Comparison of ENCODE assay signal across 8 cellular contexts in the genomic region with DNA sequence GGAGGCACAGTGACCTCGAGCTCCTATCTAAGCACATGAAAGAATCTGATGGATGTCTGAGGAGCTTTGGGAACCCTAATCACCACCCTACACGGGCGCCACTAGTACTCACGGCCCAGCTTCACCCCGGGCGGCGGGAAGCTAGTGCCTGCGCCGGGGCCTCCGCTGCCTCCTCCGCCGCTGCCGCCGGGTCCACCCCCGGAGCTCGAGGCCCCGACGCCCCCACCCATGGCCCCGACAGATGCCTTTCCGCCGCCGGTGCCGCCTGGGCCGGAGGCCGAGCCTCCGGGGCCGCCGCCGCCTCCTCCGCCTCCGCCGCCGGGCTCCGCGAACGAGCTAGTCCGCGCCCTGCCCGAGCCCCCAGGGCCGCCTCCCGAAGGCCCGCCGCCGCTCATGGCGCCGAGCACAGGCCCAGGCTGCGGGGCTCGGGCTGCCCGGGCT. TPM values are rescaled to one million over a fixed set of nuclear protein-coding genes. Genes with fewer than 3 reads are reported as not detected.
A peak's percentile ranks its signal among the peaks of the same experiment; 100 is the strongest.
DNase-seq lines count a peak whose midpoint lies in the region; ATAC-seq, FAIRE-seq and TF ChIP-seq lines count a peak whose summit lies in the region.

No MANE protein-coding gene starts in this region.

- H3K27ac ChIP-seq in astrocyte (ENCODE audit: low read depth, low read length) = peak overlapping the region; percentile 65
- H3K27ac ChIP-seq in HepG2 (ENCODE audit: extremely low read length, insufficient read depth, low read length) = peak overlapping the region; percentile 58
- peak overlapping the region; percentile 27 to 90 for H3K27ac ChIP-seq in testis

- H4K20me1 ChIP-seq in astrocyte (ENCODE audit: insufficient read depth, low read length) (peaks cover 45% of the 10 kb centered on the region), HepG2 (ENCODE audit: insufficient read depth, low read length) (peaks cover 10% of the 10 kb centered on the region; the same call in 1 of the 2 replicates)

- H3K4me3 ChIP-seq in astrocyte (ENCODE audit: insufficient read depth, low read depth, low read length) (peak overlapping the region; percentile 97), HepG2 (replicated peaks in 1 of 3; ENCODE audit: insufficient read depth in 1 of 3, low read depth in 2 of 3, low read length in 3 of 3) (peak overlapping the region; percentile 79 to 90 (median 81)), testis (peak overlapping the region; percentile 76 to 94)

- no peaks in the 10 kb centered on the region for H3K27me3 Mint-ChIP-seq in astrocyte (ENCODE audit: low read depth, unreplicated experiment)

- intact Hi-C loops in HepG2 (cut with micrococcal nuclease; ENCODE audit: unreplicated experiment) = loop anchor here (1.0 kb wide), 1 partner anchor 22 kb away; a partner anchor contains a TSS
- intact Hi-C loops in testis (cut with DNase I; ENCODE audit: low total_unique reads) = no loop called here

- FAIRE-seq in astrocyte (lab: Jason Lieb, UNC) (no peak), HepG2 (lab: Jason Lieb, UNC) (no peak)

- peak overlapping the region; percentile 91 for H3K27ac Mint-ChIP-seq in astrocyte (ENCODE audit: unreplicated experiment)

- H3K9me3 ChIP-seq in astrocyte (ENCODE audit: insufficient read depth, low read depth, low read length) (no peaks in the 10 kb centered on the region), HepG2 (ENCODE audit: low read length) (no peaks in the 10 kb centered on the region), testis (no peaks in the 10 kb centered on the region)

- H3K36me3 ChIP-seq in astrocyte (ENCODE audit: insufficient read depth, low read length) (peaks cover 3% of the 10 kb centered on the region), HepG2 (replicated peaks in 1 of 2; ENCODE audit: control insufficient read depth in 1 of 2, insufficient read depth in 2 of 2, low read length in 2 of 2) (peaks cover 0 to 18% of the 10 kb centered on the region in 2 experiments; a peak in 3 of 5 replicates), testis (ENCODE audit: low read depth, missing control alignments) (no peaks in the 10 kb centered on the region)

- no peak for TF ChIP-seq POLR2A in HepG2 (IDR thresholded peaks at IDR 0.05; ENCODE audit: insufficient read depth in 1 of 2, low read depth in 2 of 2, low read length in 2 of 2)
- TF ChIP-seq POLR2A in testis (IDR thresholded peaks at IDR 0.05) = no peak

- TF ChIP-seq EP300 in HepG2 (IDR thresholded peaks at IDR 0.05; ENCODE audit: low read depth in 2 of 2, low read length in 2 of 2) (no peak), HepG2 (CRISPR knock-in tag; IDR thresholded peaks at IDR 0.05; ENCODE audit: borderline replicate concordance) (no peak)

- in situ Hi-C loops in HepG2 (cut with HindIII; ENCODE audit: extremely low pct_ligation_motif_present, low pct_unique_long_range_greater_than_20kb) = no loop called here

- H3K79me2 ChIP-seq in astrocyte (ENCODE audit: insufficient read depth, low read length) (peaks cover 51% of the 10 kb centered on the region), HepG2 (ENCODE audit: insufficient read depth, low read length) (peaks cover 20% of the 10 kb centered on the region)

- H3K9me3 Mint-ChIP-seq in astrocyte (ENCODE audit: unreplicated experiment) = no peaks in the 10 kb centered on the region

- H3K4me1 Mint-ChIP-seq in astrocyte (ENCODE audit: low read depth, unreplicated experiment) = peaks cover 29% of the 10 kb centered on the region

- no peak for DNase-seq in astrocyte (ENCODE audit: low read depth)
- DNase-seq in HepG2 (ENCODE audit: low spot score) = no peak
- no peak for DNase-seq in testis
- DNase-seq in NCI-H524 treated with DMSO at 0.1 percent for 48 hours (lab: John Stamatoyannopoulos, UW) = no peak
- no peak for DNase-seq in NCI-H510A treated with DMSO at 0.1 percent for 48 hours (lab: John Stamatoyannopoulos, UW)
- no peak for DNase-seq in CD1c-positive myeloid dendritic cell (ENCODE audit: extremely low spot score)

- ATAC-seq in GM18858 (IDR thresholded peaks at IDR 0.05; ENCODE audit: unreplicated experiment) = peak; percentile 2
- ATAC-seq in HG03439 (IDR thresholded peaks at IDR 0.05; ENCODE audit: unreplicated experiment) = peak; percentile 4
- ATAC-seq in HepG2 = no peak

- H3K4me1 ChIP-seq in astrocyte (ENCODE audit: insufficient read depth, low read length) = peaks cover 28% of the 10 kb centered on the region
- peaks cover 43% of the 10 kb centered on the region for H3K4me1 ChIP-seq in HepG2 (ENCODE audit: insufficient read depth, low read length)
- peaks cover 39% of the 10 kb centered on the region for H3K4me1 ChIP-seq in testis

- peaks cover 7% of the 10 kb centered on the region for H3K36me3 Mint-ChIP-seq in astrocyte (ENCODE audit: low read depth, unreplicated experiment)

- H2AFZ ChIP-seq in astrocyte (ENCODE audit: low read depth, low read length) (no peak overlapping the region), HepG2 (ENCODE audit: low read length) (no peak overlapping the region)

- H3K9ac ChIP-seq in astrocyte (ENCODE audit: low read length) (peak overlapping the region; percentile 95), HepG2 (ENCODE audit: insufficient read depth, low read depth, low read length) (peak overlapping the region; percentile 97)

- H3K4me2 ChIP-seq in astrocyte (ENCODE audit: low read length) (peak overlapping the region; percentile 88), HepG2 (ENCODE audit: low read depth, low read length) (peak overlapping the region; percentile 75)

- TF ChIP-seq CTCF in astrocyte (IDR thresholded peaks at IDR 0.05; ENCODE audit: insufficient read depth, low read depth, low read length) = no peak
- TF ChIP-seq CTCF in HepG2 (CRISPR knock-in tag; IDR thresholded peaks at IDR 0.05) = no peak
- no peak for TF ChIP-seq CTCF in testis (IDR thresholded peaks at IDR 0.05)

- 2% methylated on average over 8 of the region's 49 CpGs for WGBS in HepG2 (ENCODE audit: low lambda C conversion rate)
- WGBS in testis, 2 donors = 0 to 1% methylated on average over 11 to 21 of the region's 49 CpGs

- CTCF ChIA-PET in HepG2 (lab: Yijun Ruan, JAX; ENCODE audit: low intra/inter-chr PET ratio, low total read pairs) = no interaction called here

- BruUV-seq in HepG2 (replicated peaks; lab: Mats Ljungman, UMichigan) = no TSS peak

- POLR2A ChIA-PET in HepG2 (lab: Yijun Ruan, JAX) = interaction anchor here (0.6 to 6.6 kb wide), 17 partner anchors 9 to 358 kb away, joined by 3 to 117 read pairs (median 9); a partner anchor contains a TSS

- TF ChIP-seq RAD21 in HepG2 (CRISPR knock-in tag; IDR thresholded peaks at IDR 0.05) = peak; percentile 75

- H3K4me3 Mint-ChIP-seq in astrocyte (ENCODE audit: unreplicated experiment) = peak overlapping the region; percentile 93

- H3K27me3 ChIP-seq in astrocyte (ENCODE audit: insufficient read depth, low read length) = no peaks in the 10 kb centered on the region
- H3K27me3 ChIP-seq in HepG2 (ENCODE audit: control insufficient read depth in 1 of 2, insufficient read depth in 2 of 2, low read length in 2 of 2) = no peaks in the 10 kb centered on the region; a peak in 1 of 5 replicates
- no peaks in the 10 kb centered on the region for H3K27me3 ChIP-seq in testis

RNA-seq across cellular contexts. Expression of a gene that starts 0.3 kb away (rescaled TPM):
- total RNA-seq in astrocyte = 49.5 and 50.3 TPM in 2 replicates
- 14.8 and 16.9 TPM in 2 replicates for total RNA-seq in HepG2 (2016; rRNA removed; fragmentation: Illumina TruSeq; extraction: Trizol)
- total RNA-seq in HepG2 (2016; cell fraction: cytosol; rRNA removed; fragmentation: Illumina TruSeq; extraction: Trizol; ENCODE audit: low read depth) = 16.1 and 22.9 TPM in 2 replicates
- 11.4 and 17.4 TPM in 2 replicates for total RNA-seq in HepG2 (2016; cell fraction: insoluble cytoplasmic fraction; rRNA removed; fragmentation: Illumina TruSeq; extraction: Trizol)
- total RNA-seq in HepG2 (2016; cell fraction: membrane; rRNA removed; fragmentation: Illumina TruSeq; extraction: Trizol) = 31.4 and 34.4 TPM in 2 replicates
- 9.7 and 11.2 TPM in 2 replicates for total RNA-seq in HepG2 (2016; cell fraction: nucleus; rRNA removed; fragmentation: Illumina TruSeq; extraction: Trizol)
- polyA plus RNA-seq in HepG2 (2011; rRNA removed) = 52.5 and 56.5 TPM in 2 replicates
- 33.8 and 36.7 TPM in 2 replicates for polyA plus RNA-seq in HepG2 (2011; cell fraction: cytosol; rRNA removed)
- 33.5 and 34.5 TPM in 2 replicates for polyA plus RNA-seq in HepG2 (2011; cell fraction: nucleus; rRNA removed)
- 25.2 and 25.7 TPM in 2 replicates for polyA plus RNA-seq in HepG2 (2012)
- 41.6 and 46.1 TPM in 2 replicates for polyA plus RNA-seq in HepG2 (2016; cell fraction: cytosol; fragmentation: Illumina TruSeq; extraction: Trizol; ENCODE audit: low read depth)
- 45.9 and 55.0 TPM in 2 replicates for polyA plus RNA-seq in HepG2 (2016; cell fraction: insoluble cytoplasmic fraction; fragmentation: Illumina TruSeq; extraction: Trizol; ENCODE audit: low read depth)
- 67.9 and 73.5 TPM in 2 replicates for polyA plus RNA-seq in HepG2 (2016; cell fraction: membrane; fragmentation: Illumina TruSeq; extraction: Trizol; ENCODE audit: low read depth)
- polyA plus RNA-seq in HepG2 (2016; cell fraction: nucleus; fragmentation: Illumina TruSeq; extraction: Trizol; ENCODE audit: insufficient read depth, low read depth) = 44.2 and 47.7 TPM in 2 replicates
- 34.3 and 51.6 TPM in 2 replicates for polyA minus RNA-seq in HepG2 (2011; rRNA and poly(A)+ RNA removed; ENCODE audit: low replicate concordance)
- polyA minus RNA-seq in HepG2 (2011; cell fraction: cytosol; rRNA and poly(A)+ RNA removed) = 9.1 and 14.1 TPM in 2 replicates
- 5.2 and 6.8 TPM in 2 replicates for polyA minus RNA-seq in HepG2 (2011; cell fraction: nucleus; rRNA and poly(A)+ RNA removed)
- total RNA-seq in testis = 10 to 100 TPM; 54.3 to 64.3 TPM
- 98.1 TPM for polyA plus RNA-seq in testis (ENCODE audit: insufficient read depth, low read depth, low replicate concordance)

RNA-seq across cellular contexts. Expression of a gene that starts 12.8 kb away (rescaled TPM):
- total RNA-seq in astrocyte (108 TPM in 2 replicates), HepG2 (2016; rRNA removed; fragmentation: Illumina TruSeq; extraction: Trizol) (43.2 and 67.1 TPM in 2 replicates), testis (100 to 1,000 TPM in 1 of 2 donors, 10 to 100 TPM in 1; 85.4 to 120 TPM)
- 54.9 and 66.8 TPM in 2 replicates for total RNA-seq in HepG2 (2016; cell fraction: cytosol; rRNA removed; fragmentation: Illumina TruSeq; extraction: Trizol; ENCODE audit: low read depth)
- total RNA-seq in HepG2 (2016; cell fraction: insoluble cytoplasmic fraction; rRNA removed; fragmentation: Illumina TruSeq; extraction: Trizol) = 35.3 and 68.2 TPM in 2 replicates
- 104 and 115 TPM in 2 replicates for total RNA-seq in HepG2 (2016; cell fraction: membrane; rRNA removed; fragmentation: Illumina TruSeq; extraction: Trizol)
- 31.2 and 38.3 TPM in 2 replicates for total RNA-seq in HepG2 (2016; cell fraction: nucleus; rRNA removed; fragmentation: Illumina TruSeq; extraction: Trizol)
- polyA plus RNA-seq in HepG2 (2011; rRNA removed) (62.5 and 69.9 TPM in 2 replicates), testis (ENCODE audit: insufficient read depth, low read depth, low replicate concordance) (59.6 TPM)
- polyA plus RNA-seq in HepG2 (2011; cell fraction: cytosol; rRNA removed) = 36.9 and 45.9 TPM in 2 replicates
- polyA plus RNA-seq in HepG2 (2011; cell fraction: nucleus; rRNA removed) = 109 and 170 TPM in 2 replicates
- 38.4 and 44.3 TPM in 2 replicates for polyA plus RNA-seq in HepG2 (2012)
- 30.4 TPM in 2 replicates for polyA plus RNA-seq in HepG2 (2016; cell fraction: cytosol; fragmentation: Illumina TruSeq; extraction: Trizol; ENCODE audit: low read depth)
- 56.4 and 79.4 TPM in 2 replicates for polyA plus RNA-seq in HepG2 (2016; cell fraction: insoluble cytoplasmic fraction; fragmentation: Illumina TruSeq; extraction: Trizol; ENCODE audit: low read depth)
- 55.2 and 69.1 TPM in 2 replicates for polyA plus RNA-seq in HepG2 (2016; cell fraction: membrane; fragmentation: Illumina TruSeq; extraction: Trizol; ENCODE audit: low read depth)
- 77.4 and 89.7 TPM in 2 replicates for polyA plus RNA-seq in HepG2 (2016; cell fraction: nucleus; fragmentation: Illumina TruSeq; extraction: Trizol; ENCODE audit: insufficient read depth, low read depth)
- 39.2 and 85.5 TPM in 2 replicates for polyA minus RNA-seq in HepG2 (2011; rRNA and poly(A)+ RNA removed; ENCODE audit: low replicate concordance)
- 38.3 and 50.2 TPM in 2 replicates for polyA minus RNA-seq in HepG2 (2011; cell fraction: cytosol; rRNA and poly(A)+ RNA removed)
- 40.9 and 56.5 TPM in 2 replicates for polyA minus RNA-seq in HepG2 (2011; cell fraction: nucleus; rRNA and poly(A)+ RNA removed)

RNA-seq across cellular contexts. Expression of a gene that starts 22.0 kb away (rescaled TPM):
- total RNA-seq in astrocyte (20.2 and 21.6 TPM in 2 replicates), HepG2 (2016; rRNA removed; fragmentation: Illumina TruSeq; extraction: Trizol) (8.4 and 8.5 TPM in 2 replicates), testis (10 to 100 TPM; 10.1 to 12.2 TPM)
- total RNA-seq in HepG2 (2016; cell fraction: cytosol; rRNA removed; fragmentation: Illumina TruSeq; extraction: Trizol; ENCODE audit: low read depth) = 3.2 and 4.1 TPM in 2 replicates
- total RNA-seq in HepG2 (2016; cell fraction: insoluble cytoplasmic fraction; rRNA removed; fragmentation: Illumina TruSeq; extraction: Trizol) = 7.8 and 8.2 TPM in 2 replicates
- total RNA-seq in HepG2 (2016; cell fraction: membrane; rRNA removed; fragmentation: Illumina TruSeq; extraction: Trizol) = 7.8 and 8.0 TPM in 2 replicates
- total RNA-seq in HepG2 (2016; cell fraction: nucleus; rRNA removed; fragmentation: Illumina TruSeq; extraction: Trizol) = 5.4 and 6.6 TPM in 2 replicates
- polyA plus RNA-seq in HepG2 (2011; rRNA removed) (3.3 and 4.3 TPM in 2 replicates), testis (ENCODE audit: insufficient read depth, low read depth, low replicate concordance) (10.1 TPM)
- 1.6 and 1.7 TPM in 2 replicates for polyA plus RNA-seq in HepG2 (2011; cell fraction: cytosol; rRNA removed)
- polyA plus RNA-seq in HepG2 (2011; cell fraction: nucleus; rRNA removed) = 6.8 and 7.0 TPM in 2 replicates
- polyA plus RNA-seq in HepG2 (2012) = 4.9 and 5.8 TPM in 2 replicates
- polyA plus RNA-seq in HepG2 (2016; cell fraction: cytosol; fragmentation: Illumina TruSeq; extraction: Trizol; ENCODE audit: low read depth) = 0.61 and 0.84 TPM in 2 replicates
- polyA plus RNA-seq in HepG2 (2016; cell fraction: insoluble cytoplasmic fraction; fragmentation: Illumina TruSeq; extraction: Trizol; ENCODE audit: low read depth) = 3.0 and 6.6 TPM in 2 replicates
- polyA plus RNA-seq in HepG2 (2016; cell fraction: membrane; fragmentation: Illumina TruSeq; extraction: Trizol; ENCODE audit: low read depth) = 1.2 and 1.8 TPM in 2 replicates
- 4.9 and 6.7 TPM in 2 replicates for polyA plus RNA-seq in HepG2 (2016; cell fraction: nucleus; fragmentation: Illumina TruSeq; extraction: Trizol; ENCODE audit: insufficient read depth, low read depth)
- polyA minus RNA-seq in HepG2 (2011; rRNA and poly(A)+ RNA removed; ENCODE audit: low replicate concordance) = 12.7 and 19.4 TPM in 2 replicates
- polyA minus RNA-seq in HepG2 (2011; cell fraction: cytosol; rRNA and poly(A)+ RNA removed) = 2.9 and 4.0 TPM in 2 replicates
- 8.8 and 9.3 TPM in 2 replicates for polyA minus RNA-seq in HepG2 (2011; cell fraction: nucleus; rRNA and poly(A)+ RNA removed)

RNA-seq across cellular contexts. Expression of a gene that starts 24.6 kb away (rescaled TPM):
- total RNA-seq in astrocyte = 24.4 and 26.1 TPM in 2 replicates
- total RNA-seq in HepG2 (2016; rRNA removed; fragmentation: Illumina TruSeq; extraction: Trizol) = 14.7 and 19.2 TPM in 2 replicates
- 9.6 and 10.0 TPM in 2 replicates for total RNA-seq in HepG2 (2016; cell fraction: cytosol; rRNA removed; fragmentation: Illumina TruSeq; extraction: Trizol; ENCODE audit: low read depth)
- total RNA-seq in HepG2 (2016; cell fraction: insoluble cytoplasmic fraction; rRNA removed; fragmentation: Illumina TruSeq; extraction: Trizol) = 16.1 and 18.5 TPM in 2 replicates
- 27.2 and 29.6 TPM in 2 replicates for total RNA-seq in HepG2 (2016; cell fraction: membrane; rRNA removed; fragmentation: Illumina TruSeq; extraction: Trizol)
- total RNA-seq in HepG2 (2016; cell fraction: nucleus; rRNA removed; fragmentation: Illumina TruSeq; extraction: Trizol) = 6.8 and 8.3 TPM in 2 replicates
- polyA plus RNA-seq in HepG2 (2011; rRNA removed) = 24.7 and 26.1 TPM in 2 replicates
- polyA plus RNA-seq in HepG2 (2011; cell fraction: cytosol; rRNA removed) = 25.5 and 32.8 TPM in 2 replicates
- polyA plus RNA-seq in HepG2 (2011; cell fraction: nucleus; rRNA removed) = 26.7 and 26.8 TPM in 2 replicates
- 11.1 and 19.5 TPM in 2 replicates for polyA plus RNA-seq in HepG2 (2012)
- polyA plus RNA-seq in HepG2 (2016; cell fraction: cytosol; fragmentation: Illumina TruSeq; extraction: Trizol; ENCODE audit: low read depth) = 10.7 and 11.1 TPM in 2 replicates
- polyA plus RNA-seq in HepG2 (2016; cell fraction: insoluble cytoplasmic fraction; fragmentation: Illumina TruSeq; extraction: Trizol; ENCODE audit: low read depth) = 19.2 and 19.5 TPM in 2 replicates
- polyA plus RNA-seq in HepG2 (2016; cell fraction: membrane; fragmentation: Illumina TruSeq; extraction: Trizol; ENCODE audit: low read depth) = 23.2 and 25.7 TPM in 2 replicates
- polyA plus RNA-seq in HepG2 (2016; cell fraction: nucleus; fragmentation: Illumina TruSeq; extraction: Trizol; ENCODE audit: insufficient read depth, low read depth) = 16.9 and 21.4 TPM in 2 replicates
- polyA minus RNA-seq in HepG2 (2011; rRNA and poly(A)+ RNA removed; ENCODE audit: low replicate concordance) = 15.6 and 26.0 TPM in 2 replicates
- 6.8 and 8.3 TPM in 2 replicates for polyA minus RNA-seq in HepG2 (2011; cell fraction: cytosol; rRNA and poly(A)+ RNA removed)
- 5.0 and 7.2 TPM in 2 replicates for polyA minus RNA-seq in HepG2 (2011; cell fraction: nucleus; rRNA and poly(A)+ RNA removed)
- 10 to 100 TPM; 54.4 to 80.0 TPM for total RNA-seq in testis
- polyA plus RNA-seq in testis (ENCODE audit: insufficient read depth, low read depth, low replicate concordance) = 40.7 TPM

RNA-seq across cellular contexts. Expression of a gene that starts 27.0 kb away (rescaled TPM):
- 73.4 and 78.5 TPM in 2 replicates for total RNA-seq in astrocyte
- total RNA-seq in HepG2 (2016; rRNA removed; fragmentation: Illumina TruSeq; extraction: Trizol) = 5.4 and 8.0 TPM in 2 replicates
- 1.5 and 1.8 TPM in 2 replicates for total RNA-seq in HepG2 (2016; cell fraction: cytosol; rRNA removed; fragmentation: Illumina TruSeq; extraction: Trizol; ENCODE audit: low read depth)
- total RNA-seq in HepG2 (2016; cell fraction: insoluble cytoplasmic fraction; rRNA removed; fragmentation: Illumina TruSeq; extraction: Trizol) = 5.2 and 7.8 TPM in 2 replicates
- 4.6 and 4.9 TPM in 2 replicates for total RNA-seq in HepG2 (2016; cell fraction: membrane; rRNA removed; fragmentation: Illumina TruSeq; extraction: Trizol)
- 10.4 and 12.3 TPM in 2 replicates for total RNA-seq in HepG2 (2016; cell fraction: nucleus; rRNA removed; fragmentation: Illumina TruSeq; extraction: Trizol)
- 5.9 and 8.3 TPM in 2 replicates for polyA plus RNA-seq in HepG2 (2011; rRNA removed)
- polyA plus RNA-seq in HepG2 (2011; cell fraction: cytosol; rRNA removed) = 3.3 and 5.6 TPM in 2 replicates
- polyA plus RNA-seq in HepG2 (2011; cell fraction: nucleus; rRNA removed) = 60.6 and 75.8 TPM in 2 replicates
- polyA plus RNA-seq in HepG2 (2012) = 17.6 and 25.1 TPM in 2 replicates
- polyA plus RNA-seq in HepG2 (2016; cell fraction: cytosol; fragmentation: Illumina TruSeq; extraction: Trizol; ENCODE audit: low read depth) = 1.7 and 1.9 TPM in 2 replicates
- polyA plus RNA-seq in HepG2 (2016; cell fraction: insoluble cytoplasmic fraction; fragmentation: Illumina TruSeq; extraction: Trizol; ENCODE audit: low read depth) = 10.1 and 16.9 TPM in 2 replicates
- 5.7 and 6.0 TPM in 2 replicates for polyA plus RNA-seq in HepG2 (2016; cell fraction: membrane; fragmentation: Illumina TruSeq; extraction: Trizol; ENCODE audit: low read depth)
- 61.0 and 65.4 TPM in 2 replicates for polyA plus RNA-seq in HepG2 (2016; cell fraction: nucleus; fragmentation: Illumina TruSeq; extraction: Trizol; ENCODE audit: insufficient read depth, low read depth)
- 3.6 and 7.9 TPM in 2 replicates for polyA minus RNA-seq in HepG2 (2011; rRNA and poly(A)+ RNA removed; ENCODE audit: low replicate concordance)
- polyA minus RNA-seq in HepG2 (2011; cell fraction: cytosol; rRNA and poly(A)+ RNA removed) = 9.1 and 10.8 TPM in 2 replicates
- polyA minus RNA-seq in HepG2 (2011; cell fraction: nucleus; rRNA and poly(A)+ RNA removed) = 14.7 and 15.5 TPM in 2 replicates
- 100 to 1,000 TPM; 163 to 181 TPM for total RNA-seq in testis
- 95.6 TPM for polyA plus RNA-seq in testis (ENCODE audit: insufficient read depth, low read depth, low replicate concordance)
